1 cellular context compared by ENCODE assay signal in the genomic region with DNA sequence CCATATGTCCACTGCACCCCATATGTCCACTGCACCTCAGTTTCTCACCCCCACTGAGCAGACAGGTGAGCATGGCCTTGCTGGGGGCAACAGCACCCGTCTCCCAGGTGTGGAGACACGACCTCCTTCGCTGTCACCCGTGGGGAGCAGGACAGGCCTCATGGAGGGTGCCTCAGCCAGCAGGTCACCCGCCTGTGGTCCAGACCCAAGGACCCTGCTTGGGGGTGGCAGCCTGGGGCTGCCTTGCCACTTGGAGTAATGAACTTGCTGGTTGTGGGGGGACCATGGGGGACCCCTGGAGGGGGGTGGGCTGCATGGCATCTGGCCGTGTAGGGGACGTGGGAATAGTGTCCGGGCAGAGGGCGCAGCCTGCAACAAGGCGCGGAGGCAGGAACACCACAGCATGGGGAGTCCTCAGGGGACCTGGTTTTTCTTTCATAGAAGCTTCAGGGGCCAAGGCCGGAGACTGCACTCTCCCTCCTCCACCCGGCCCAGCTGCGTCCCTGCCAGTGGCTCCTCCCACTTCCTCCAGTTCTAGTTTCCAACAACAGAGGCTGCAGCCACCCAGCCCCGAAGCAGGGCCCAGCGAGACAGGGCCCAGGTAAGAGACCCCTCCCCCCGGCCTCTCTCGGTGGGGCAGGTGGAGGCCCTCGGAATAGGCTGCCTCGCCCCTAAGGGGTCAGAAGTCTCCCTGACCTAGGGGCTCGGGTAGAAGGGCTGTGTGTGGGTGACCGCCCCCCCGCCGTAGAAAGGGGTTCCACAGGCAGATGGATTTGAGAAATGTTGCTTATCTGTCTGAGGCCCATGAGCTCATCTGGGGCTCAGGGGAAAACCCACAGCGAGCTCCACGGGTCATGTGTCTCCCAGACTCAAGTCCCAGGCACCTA.
TF ChIP-seq lines count a peak whose summit lies in the region.

A gene with protein sequence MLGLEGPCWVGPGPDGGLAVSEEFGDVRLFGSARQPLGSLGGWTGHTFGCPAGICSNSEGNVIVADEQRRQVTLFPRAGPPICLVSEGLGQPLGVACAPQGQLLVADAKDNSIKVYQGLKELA (plus strand): TSS at position 531 of the 887 bp plus-strand sequence. CDS start 1,043 bp downstream, outside the sequence.

TF ChIP-seq in HepG2, 621 proteins besides CTCF, POLR2A, EP300 and RAD21 (continued from another document):
- TF ChIP-seq HDAC1 (CRISPR knock-in tag; IDR thresholded peaks at IDR 0.05) (0 out of 2 replicates have a peak, but pooled peaks have one; percentile 9), ZNF768 (CRISPR knock-in tag; IDR thresholded peaks at IDR 0.05) (peak; percentile 18; the same call in 1 of the 2 replicates), ZNF496 (CRISPR knock-in tag; IDR thresholded peaks at IDR 0.05; ENCODE audit: insufficient replicate concordance) (no peak), MTF2 (CRISPR knock-in tag; IDR thresholded peaks at IDR 0.05; ENCODE audit: borderline replicate concordance) (no peak), NR3C1 (CRISPR knock-in tag; IDR thresholded peaks at IDR 0.05) (no peak), ZSCAN31 (CRISPR knock-in tag; IDR thresholded peaks at IDR 0.05; ENCODE audit: low read depth) (peak; percentile 28; the same call in 1 of the 2 replicates), ZNF746 (CRISPR knock-in tag; IDR thresholded peaks at IDR 0.05) (no peak), NR2F6 (IDR thresholded peaks at IDR 0.05) (no peak), NR2F6 (CRISPR knock-in tag; IDR thresholded peaks at IDR 0.05) (0 out of 2 replicates have a peak, but pooled peaks have one; percentile 23), JUND (CRISPR knock-in tag; IDR thresholded peaks at IDR 0.05) (no peak), ZNF788 (CRISPR knock-in tag; IDR thresholded peaks at IDR 0.05; ENCODE audit: borderline replicate concordance) (0 out of 2 replicates have a peak, but pooled peaks have one; percentile 51), SP4 (CRISPR knock-in tag; IDR thresholded peaks at IDR 0.05) (0 out of 2 replicates have a peak, but pooled peaks have one; percentile 11), PHF20 (CRISPR knock-in tag; IDR thresholded peaks at IDR 0.05) (no peak), ZNF331 (CRISPR knock-in tag; IDR thresholded peaks at IDR 0.05) (peak; percentile 37), GZF1 (CRISPR knock-in tag; IDR thresholded peaks at IDR 0.05) (no peak), HNRNPUL1 (IDR thresholded peaks at IDR 0.05; ENCODE audit: low read depth, low read length) (no peak), ZNF263 (CRISPR knock-in tag; IDR thresholded peaks at IDR 0.05) (peak; percentile 99), SMAD3 (CRISPR knock-in tag; IDR thresholded peaks at IDR 0.05) (no peak), KLF11 (CRISPR knock-in tag; IDR thresholded peaks at IDR 0.05) (no peak), ZBTB38 (CRISPR knock-in tag; IDR thresholded peaks at IDR 0.05) (no peak), SIN3A (IDR thresholded peaks at IDR 0.05; ENCODE audit: borderline replicate concordance, low read depth, low read length) (peak; percentile 52; the same call in 1 of the 2 replicates), ZSCAN29 (CRISPR knock-in tag; conservative IDR thresholded peaks at IDR 0.05) (no peak), ZSCAN30 (CRISPR knock-in tag; IDR thresholded peaks at IDR 0.05) (no peak)
- TF ChIP-seq, protein P1, sequence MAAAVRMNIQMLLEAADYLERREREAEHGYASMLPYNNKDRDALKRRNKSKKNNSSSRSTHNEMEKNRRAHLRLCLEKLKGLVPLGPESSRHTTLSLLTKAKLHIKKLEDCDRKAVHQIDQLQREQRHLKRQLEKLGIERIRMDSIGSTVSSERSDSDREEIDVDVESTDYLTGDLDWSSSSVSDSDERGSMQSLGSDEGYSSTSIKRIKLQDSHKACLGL (CRISPR knock-in tag; IDR thresholded peaks at IDR 0.05) = no peak
- TF ChIP-seq, protein P2, sequence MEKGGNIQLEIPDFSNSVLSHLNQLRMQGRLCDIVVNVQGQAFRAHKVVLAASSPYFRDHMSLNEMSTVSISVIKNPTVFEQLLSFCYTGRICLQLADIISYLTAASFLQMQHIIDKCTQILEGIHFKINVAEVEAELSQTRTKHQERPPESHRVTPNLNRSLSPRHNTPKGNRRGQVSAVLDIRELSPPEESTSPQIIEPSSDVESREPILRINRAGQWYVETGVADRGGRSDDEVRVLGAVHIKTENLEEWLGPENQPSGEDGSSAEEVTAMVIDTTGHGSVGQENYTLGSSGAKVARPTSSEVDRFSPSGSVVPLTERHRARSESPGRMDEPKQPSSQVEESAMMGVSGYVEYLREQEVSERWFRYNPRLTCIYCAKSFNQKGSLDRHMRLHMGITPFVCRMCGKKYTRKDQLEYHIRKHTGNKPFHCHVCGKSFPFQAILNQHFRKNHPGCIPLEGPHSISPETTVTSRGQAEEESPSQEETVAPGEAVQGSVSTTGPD (CRISPR knock-in tag; IDR thresholded peaks at IDR 0.05) = no peak
- TF ChIP-seq, protein P3, sequence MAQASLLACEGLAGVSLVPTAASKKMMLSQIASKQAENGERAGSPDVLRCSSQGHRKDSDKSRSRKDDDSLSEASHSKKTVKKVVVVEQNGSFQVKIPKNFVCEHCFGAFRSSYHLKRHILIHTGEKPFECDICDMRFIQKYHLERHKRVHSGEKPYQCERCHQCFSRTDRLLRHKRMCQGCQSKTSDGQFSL (CRISPR knock-in tag; IDR thresholded peaks at IDR 0.05) = no peak
- TF ChIP-seq, protein P4, sequence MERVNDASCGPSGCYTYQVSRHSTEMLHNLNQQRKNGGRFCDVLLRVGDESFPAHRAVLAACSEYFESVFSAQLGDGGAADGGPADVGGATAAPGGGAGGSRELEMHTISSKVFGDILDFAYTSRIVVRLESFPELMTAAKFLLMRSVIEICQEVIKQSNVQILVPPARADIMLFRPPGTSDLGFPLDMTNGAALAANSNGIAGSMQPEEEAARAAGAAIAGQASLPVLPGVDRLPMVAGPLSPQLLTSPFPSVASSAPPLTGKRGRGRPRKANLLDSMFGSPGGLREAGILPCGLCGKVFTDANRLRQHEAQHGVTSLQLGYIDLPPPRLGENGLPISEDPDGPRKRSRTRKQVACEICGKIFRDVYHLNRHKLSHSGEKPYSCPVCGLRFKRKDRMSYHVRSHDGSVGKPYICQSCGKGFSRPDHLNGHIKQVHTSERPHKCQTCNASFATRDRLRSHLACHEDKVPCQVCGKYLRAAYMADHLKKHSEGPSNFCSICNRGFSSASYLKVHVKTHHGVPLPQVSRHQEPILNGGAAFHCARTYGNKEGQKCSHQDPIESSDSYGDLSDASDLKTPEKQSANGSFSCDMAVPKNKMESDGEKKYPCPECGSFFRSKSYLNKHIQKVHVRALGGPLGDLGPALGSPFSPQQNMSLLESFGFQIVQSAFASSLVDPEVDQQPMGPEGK (CRISPR knock-in tag; IDR thresholded peaks at IDR 0.05) = 0 out of 2 replicates have a peak, but pooled peaks have one; percentile 11
- TF ChIP-seq, protein P5, sequence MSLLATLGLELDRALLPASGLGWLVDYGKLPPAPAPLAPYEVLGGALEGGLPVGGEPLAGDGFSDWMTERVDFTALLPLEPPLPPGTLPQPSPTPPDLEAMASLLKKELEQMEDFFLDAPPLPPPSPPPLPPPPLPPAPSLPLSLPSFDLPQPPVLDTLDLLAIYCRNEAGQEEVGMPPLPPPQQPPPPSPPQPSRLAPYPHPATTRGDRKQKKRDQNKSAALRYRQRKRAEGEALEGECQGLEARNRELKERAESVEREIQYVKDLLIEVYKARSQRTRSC (CRISPR knock-in tag; IDR thresholded peaks at IDR 0.05; ENCODE audit: low read depth) = no peak
- TF ChIP-seq, protein P6, sequence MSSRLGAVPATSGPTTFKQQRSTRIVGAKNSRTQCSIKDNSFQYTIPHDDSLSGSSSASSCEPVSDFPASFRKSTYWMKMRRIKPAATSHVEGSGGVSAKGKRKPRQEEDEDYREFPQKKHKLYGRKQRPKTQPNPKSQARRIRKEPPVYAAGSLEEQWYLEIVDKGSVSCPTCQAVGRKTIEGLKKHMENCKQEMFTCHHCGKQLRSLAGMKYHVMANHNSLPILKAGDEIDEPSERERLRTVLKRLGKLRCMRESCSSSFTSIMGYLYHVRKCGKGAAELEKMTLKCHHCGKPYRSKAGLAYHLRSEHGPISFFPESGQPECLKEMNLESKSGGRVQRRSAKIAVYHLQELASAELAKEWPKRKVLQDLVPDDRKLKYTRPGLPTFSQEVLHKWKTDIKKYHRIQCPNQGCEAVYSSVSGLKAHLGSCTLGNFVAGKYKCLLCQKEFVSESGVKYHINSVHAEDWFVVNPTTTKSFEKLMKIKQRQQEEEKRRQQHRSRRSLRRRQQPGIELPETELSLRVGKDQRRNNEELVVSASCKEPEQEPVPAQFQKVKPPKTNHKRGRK (CRISPR knock-in tag; IDR thresholded peaks at IDR 0.05) = no peak
- TF ChIP-seq, protein P7, sequence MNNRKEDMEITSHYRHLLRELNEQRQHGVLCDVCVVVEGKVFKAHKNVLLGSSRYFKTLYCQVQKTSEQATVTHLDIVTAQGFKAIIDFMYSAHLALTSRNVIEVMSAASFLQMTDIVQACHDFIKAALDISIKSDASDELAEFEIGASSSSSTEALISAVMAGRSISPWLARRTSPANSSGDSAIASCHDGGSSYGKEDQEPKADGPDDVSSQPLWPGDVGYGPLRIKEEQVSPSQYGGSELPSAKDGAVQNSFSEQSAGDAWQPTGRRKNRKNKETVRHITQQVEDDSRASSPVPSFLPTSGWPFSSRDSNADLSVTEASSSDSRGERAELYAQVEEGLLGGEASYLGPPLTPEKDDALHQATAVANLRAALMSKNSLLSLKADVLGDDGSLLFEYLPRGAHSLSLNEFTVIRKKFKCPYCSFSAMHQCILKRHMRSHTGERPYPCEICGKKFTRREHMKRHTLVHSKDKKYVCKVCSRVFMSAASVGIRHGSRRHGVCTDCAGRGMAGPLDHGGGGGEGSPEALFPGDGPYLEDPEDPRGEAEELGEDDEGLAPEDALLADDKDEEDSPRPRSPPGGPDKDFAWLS (CRISPR knock-in tag; IDR thresholded peaks at IDR 0.05; ENCODE audit: borderline replicate concordance) = no peak
TF ChIP-seq in HepG2: peak in this region for 39.
